10 cellular contexts compared by ENCODE assay signal in the genomic region with DNA sequence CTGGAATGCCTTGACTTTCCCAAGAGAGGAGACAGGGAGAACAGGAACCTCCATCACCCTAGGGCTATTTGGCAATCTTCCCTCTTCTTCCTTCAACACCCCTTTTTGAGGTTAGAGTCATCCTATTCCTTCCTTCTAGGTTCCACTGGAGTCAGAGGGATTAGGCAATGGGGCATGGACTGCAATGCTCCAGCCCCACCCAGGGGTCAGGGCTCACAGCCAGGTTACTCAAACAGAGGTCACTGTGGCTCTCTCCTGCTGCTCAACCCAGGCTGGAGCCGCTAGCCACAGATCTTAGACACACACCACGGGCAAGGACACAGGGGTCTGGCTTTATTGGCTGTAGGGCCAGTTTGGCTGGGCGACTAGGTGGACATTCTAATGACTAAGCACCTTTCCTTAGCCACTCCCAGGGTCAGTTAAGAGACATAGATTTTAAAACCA.
DNase-seq lines count a peak whose midpoint lies in the region; ATAC-seq and TF ChIP-seq lines count a peak whose summit lies in the region.
"Had no signal": no experiment of that assay in that cellular context is flagged by ENCODE, and none has a peak within 500 bp of the region (broad histone marks: within the 10 kb centered on the region; RNA-seq: fewer than 3 reads in every experiment).

No MANE protein-coding gene starts in this region.

- no peaks in the 10 kb centered on the region for H3K27me3 ChIP-seq in BLaER1
- no peaks in the 10 kb centered on the region for H3K27me3 ChIP-seq in MG63
- H3K27me3 ChIP-seq in lung (ENCODE audit: control insufficient read depth, insufficient read depth), result no peaks in the 10 kb centered on the region
- no peaks in the 10 kb centered on the region for H3K27me3 ChIP-seq in WERI-Rb-1 (ENCODE audit: insufficient read depth, low read depth, severe bottlenecking)
- H3K27me3 ChIP-seq in esophagus muscularis mucosa, result no peaks in the 10 kb centered on the region
- H3K27me3 ChIP-seq: gastrocnemius medialis had no signal

- ATAC-seq in lung (ENCODE audit: insufficient read depth, low FRiP score), result peak; percentile 72
- no peak for ATAC-seq in GM21367 (IDR thresholded peaks at IDR 0.05; ENCODE audit: unreplicated experiment)
- ATAC-seq: gastrocnemius medialis had no signal

- TF ChIP-seq CTCF in coronary artery (IDR thresholded peaks at IDR 0.05), result no peak
- no peak for TF ChIP-seq CTCF in lung (IDR thresholded peaks at IDR 0.05; ENCODE audit: control extremely low read depth, extremely low read depth)
- no peak for TF ChIP-seq CTCF in WERI-Rb-1 (IDR thresholded peaks at IDR 0.05; ENCODE audit: low read depth, low read length)
- no peak for TF ChIP-seq CTCF in esophagus muscularis mucosa (IDR thresholded peaks at IDR 0.05)

- H3K4me3 ChIP-seq in BLaER1 (no peak overlapping the region), MG63 (no peak overlapping the region), coronary artery (no peak overlapping the region), lung (no peak overlapping the region), WERI-Rb-1 (ENCODE audit: low read depth, low read length) (no peak overlapping the region), esophagus muscularis mucosa (no peak overlapping the region)
- H3K4me3 ChIP-seq: gastrocnemius medialis had no signal

- TF ChIP-seq POLR2A in esophagus muscularis mucosa (IDR thresholded peaks at IDR 0.05; ENCODE audit: low read depth), result no peak

- H3K36me3 ChIP-seq in BLaER1, result no peaks in the 10 kb centered on the region
- H3K36me3 ChIP-seq in MG63, result no peaks in the 10 kb centered on the region
- no peaks in the 10 kb centered on the region for H3K36me3 ChIP-seq in lung (ENCODE audit: control insufficient read depth in 2 of 2, insufficient read depth in 2 of 2, low read length in 2 of 2)
- no peaks in the 10 kb centered on the region for H3K36me3 ChIP-seq in WERI-Rb-1
- H3K36me3 ChIP-seq in esophagus muscularis mucosa, result no peaks in the 10 kb centered on the region
- H3K36me3 ChIP-seq: gastrocnemius medialis had no signal

- WGBS in lung, 2 donors, result 46 to 66% methylated on average over 3 of the region's 3 CpGs
- WGBS in esophagus muscularis mucosa, result 92% methylated on average over 3 of the region's 3 CpGs

- DNase-seq in MG63, result peak; percentile 85
- peak; percentile 75 for DNase-seq in coronary artery (ENCODE audit: low spot score)
- DNase-seq in lung (ENCODE audit: low spot score), result peak; percentile 44
- DNase-seq in WERI-Rb-1, result no peak
- no peak for DNase-seq in NCI-H1048 (lab: John Stamatoyannopoulos, UW)
- DNase-seq in esophagus muscularis mucosa (ENCODE audit: extremely low spot score), result no peak
- DNase-seq: NCI-H146 had no signal

- H3K4me1 ChIP-seq in BLaER1 (peaks cover 62% of the 10 kb centered on the region), lung (ENCODE audit: control insufficient read depth in 2 of 2, insufficient read depth in 2 of 2, low read length in 2 of 2) (peaks cover 2 to 7% of the 10 kb centered on the region in 2 donors), esophagus muscularis mucosa (no peaks in the 10 kb centered on the region)
- H3K4me1 ChIP-seq: gastrocnemius medialis had no signal

- H3K9me3 ChIP-seq in BLaER1, result peaks cover 25% of the 10 kb centered on the region
- H3K9me3 ChIP-seq in MG63, result no peaks in the 10 kb centered on the region
- peaks cover 0 to 2% of the 10 kb centered on the region in 2 donors for H3K9me3 ChIP-seq in lung (ENCODE audit: control insufficient read depth in 2 of 2, insufficient read depth in 1 of 2, low read length in 1 of 2)
- H3K9me3 ChIP-seq in WERI-Rb-1 (ENCODE audit: severe bottlenecking), result no peaks in the 10 kb centered on the region
- H3K9me3 ChIP-seq in esophagus muscularis mucosa, result no peaks in the 10 kb centered on the region
- H3K9me3 ChIP-seq: gastrocnemius medialis had no signal

- peak overlapping the region; percentile 74 for H3K4me2 ChIP-seq in BLaER1

- H3K27ac ChIP-seq in BLaER1 (peak overlapping the region; percentile 80), coronary artery (no peak overlapping the region), lung (ENCODE audit: low read depth in 1 of 2, low read length in 1 of 2) (no peak overlapping the region), WERI-Rb-1 (no peak overlapping the region), esophagus muscularis mucosa (replicated peaks in 1 of 4) (no peak overlapping the region)
- H3K27ac ChIP-seq: gastrocnemius medialis had no signal

- no peaks in the 10 kb centered on the region for H4K20me1 ChIP-seq in BLaER1

- no peak overlapping the region for H3K9ac ChIP-seq in BLaER1

- TF ChIP-seq EP300 in esophagus muscularis mucosa (IDR thresholded peaks at IDR 0.05), result no peak

- intact Hi-C loops in esophagus muscularis mucosa (cut with DNase I), result no loop called here

Comparison
In these comparisons a context has a peak if more than half of its experiments do, and no peak if none do; other contexts are left out.
1. DNase-seq: peak in MG63 (single experiment), coronary artery (single experiment) and lung (single experiment); none in WERI-Rb-1 (single experiment), NCI-H1048 (single experiment) and esophagus muscularis mucosa (single experiment).